10 cellular contexts compared by ENCODE assay signal in the genomic region with DNA sequence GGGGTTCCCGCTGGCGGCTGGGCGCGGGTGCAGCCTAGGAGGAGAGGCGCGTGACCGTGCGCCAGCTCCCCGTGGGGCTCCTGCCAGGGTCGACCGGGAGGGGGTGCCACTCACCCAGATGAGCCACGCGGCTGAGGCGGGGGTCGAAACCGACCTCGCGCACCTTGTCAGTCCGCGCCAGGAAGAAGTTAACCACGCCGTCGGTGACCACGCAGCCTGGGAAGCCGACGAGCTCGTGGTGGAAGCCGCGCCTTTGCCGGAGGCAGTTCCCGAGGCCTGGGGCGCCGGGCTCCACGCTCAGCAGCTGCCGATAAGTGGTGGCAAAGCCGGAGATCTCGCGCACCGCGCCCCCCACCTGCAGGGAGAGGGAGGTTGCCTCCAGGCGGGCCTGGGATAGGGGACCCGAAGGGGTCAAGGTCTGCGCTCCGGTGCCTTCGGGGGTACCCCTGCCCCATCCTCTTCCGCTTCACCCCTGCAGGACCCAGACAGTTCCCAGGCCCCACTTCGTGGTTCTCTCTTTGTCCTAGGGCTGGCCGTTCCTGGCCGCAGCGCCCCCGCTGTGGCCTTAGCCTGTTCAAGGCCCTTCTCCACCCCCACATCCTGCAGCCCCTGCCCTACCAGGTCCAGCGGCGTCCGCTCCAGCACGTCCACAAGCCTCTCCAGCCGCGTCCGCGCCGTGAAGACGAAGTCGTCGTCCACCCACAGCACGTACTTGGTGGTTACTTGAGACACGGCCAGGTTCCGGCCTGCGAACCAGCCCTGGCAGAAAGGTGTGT. TPM values are rescaled to one million over a fixed set of nuclear protein-coding genes. Genes with fewer than 3 reads are reported as not detected.
DNase-seq lines count a peak whose midpoint lies in the region; ATAC-seq and TF ChIP-seq lines count a peak whose summit lies in the region.
"Had no signal": no experiment of that assay in that cellular context is flagged by ENCODE, and none has a peak within 500 bp of the region (broad histone marks: within the 10 kb centered on the region; RNA-seq: fewer than 3 reads in every experiment).

No MANE protein-coding gene starts in this region.

- H3K27ac Mint-ChIP-seq in activated naive CD8-positive, alpha-beta T cell = no peak overlapping the region

- ATAC-seq in left colon (peak; percentile 13), upper lobe of left lung (ENCODE audit: low FRiP score in 2 of 2) (no peak)

- no peak overlapping the region for H3K27ac ChIP-seq in upper lobe of left lung

- peaks cover 14% of the 10 kb centered on the region for H3K4me1 Mint-ChIP-seq in activated naive CD8-positive, alpha-beta T cell (ENCODE audit: low read depth)

- peak; percentile 54 for DNase-seq in stimulated activated CD4-positive, alpha-beta T cell treated with anti-CD3 and anti-CD28 coated beads, Interleukin-15, amount 100 ng/mL, for 24 hours
- no peak for DNase-seq in stimulated activated CD4-positive, alpha-beta T cell treated with anti-CD3 and anti-CD28 coated beads, Interleukin-4, amount 100 ng/mL, for 24 hours
- DNase-seq in left colon (no peak), upper lobe of left lung (peak in 1 of 2 donors; percentile 87), HuH-7.5 (ENCODE audit: low spot score) (no peak), KG1 (lab: John Stamatoyannopoulos, UW) (no peak), NCI-H1048 (lab: John Stamatoyannopoulos, UW) (no peak)
- DNase-seq: BE2C, NCI-H446 had no signal

- TF ChIP-seq POLR2A in upper lobe of left lung (IDR thresholded peaks at IDR 0.05) = no peak

- peaks cover 13 to 26% (median 21%) of the 10 kb centered on the region in 4 donors for H3K4me1 ChIP-seq in upper lobe of left lung
- H3K4me1 ChIP-seq: BE2C had no signal

- intact Hi-C loops in left colon (cut with DNase I, micrococcal nuclease) = no loop called here

- peak overlapping the region in 3 of 4 donors; percentile 0 to 8 (median 6) for H3K4me3 ChIP-seq in upper lobe of left lung

- H3K4me3 Mint-ChIP-seq in activated naive CD8-positive, alpha-beta T cell = peak overlapping the region; percentile 46

- no peak for TF ChIP-seq CTCF in upper lobe of left lung (IDR thresholded peaks at IDR 0.05)

- peaks cover 57% of the 10 kb centered on the region for H3K27me3 Mint-ChIP-seq in activated naive CD8-positive, alpha-beta T cell

- 9 to 20% methylated on average over 26 to 52 of the region's 67 CpGs for WGBS in upper lobe of left lung, 2 donors

- H3K36me3 ChIP-seq in upper lobe of left lung = no peaks in the 10 kb centered on the region

- no peak for TF ChIP-seq EP300 in upper lobe of left lung (IDR thresholded peaks at IDR 0.05)

- H3K9me3 ChIP-seq in upper lobe of left lung = no peaks in the 10 kb centered on the region
- H3K9me3 ChIP-seq: BE2C had no signal

- H3K27me3 ChIP-seq in upper lobe of left lung = peaks cover 0 to 67% (median 22%) of the 10 kb centered on the region in 4 donors
- H3K27me3 ChIP-seq: BE2C had no signal

- H3K9me3 Mint-ChIP-seq in activated naive CD8-positive, alpha-beta T cell (ENCODE audit: low read depth) = no peaks in the 10 kb centered on the region

- no peaks in the 10 kb centered on the region for H3K36me3 Mint-ChIP-seq in activated naive CD8-positive, alpha-beta T cell

RNA-seq across cellular contexts. Expression of a gene that starts 5.3 kb away (rescaled TPM):
- total RNA-seq in left colon (under 1 TPM; 0.34 to 0.98 TPM), upper lobe of left lung (1 to 10 TPM in 1 of 6 donors, under 1 TPM in 5; under 0.01 to 2.6 (median 0.80) TPM)

RNA-seq across cellular contexts. Expression of a gene that starts 16.5 kb away (rescaled TPM):
- total RNA-seq in left colon (10 to 100 TPM in 1 of 2 donors, 1 to 10 TPM in 1; 3.1 to 14.9 TPM), upper lobe of left lung (10 to 100 TPM in 2 of 6 donors, 1 to 10 TPM in 4; 6.6 to 78.6 (median 8.2) TPM)

RNA-seq across cellular contexts. Expression of a gene that starts 23.1 kb away (rescaled TPM):
- 10 to 100 TPM in 1 of 2 donors, 1 to 10 TPM in 1; 3.7 to 10.2 TPM for total RNA-seq in left colon
- 10 to 100 TPM; 12.8 to 44.0 (median 21.1) TPM for total RNA-seq in upper lobe of left lung

RNA-seq across cellular contexts. Expression of a gene that starts 36.7 kb away (rescaled TPM):
- total RNA-seq in left colon (10 to 100 TPM; 63.5 to 67.9 TPM), upper lobe of left lung (10 to 100 TPM; 13.4 to 56.7 (median 30.7) TPM)
